ENCODE assay signal across 13 cellular contexts in genomic region chr3:183491109-183491922, GRCh38.
DNase-seq lines count a peak whose midpoint lies in the region; ATAC-seq and TF ChIP-seq lines count a peak whose summit lies in the region.
"Had no signal": no experiment of that assay in that cellular context is flagged by ENCODE, and none has a peak within 500 bp of the region (broad histone marks: within the 10 kb centered on the region; RNA-seq: fewer than 3 reads in every experiment).

No MANE protein-coding gene starts in this region.

- no peak overlapping the region for H3K4me3 ChIP-seq in CD4-positive, alpha-beta memory T cell (ENCODE audit: low read length in 2 of 2)
- H3K4me3 ChIP-seq in MM.1S (ENCODE audit: low read length): no peak overlapping the region
- no peak overlapping the region for H3K4me3 ChIP-seq in esophagus squamous epithelium
- no peak overlapping the region for H3K4me3 ChIP-seq in neuronal stem cell (ENCODE audit: low read length in 2 of 2)
- H3K4me3 ChIP-seq: SJSA1 had no signal

- no peak overlapping the region for H4K8ac ChIP-seq in neuronal stem cell (ENCODE audit: low read depth, low read length)

- no peak overlapping the region for H2BK5ac ChIP-seq in neuronal stem cell (ENCODE audit: low read length)

- no peak overlapping the region for H2BK120ac ChIP-seq in neuronal stem cell (ENCODE audit: low read depth, low read length)

- H4K20me1 ChIP-seq in MM.1S (ENCODE audit: insufficient read depth, low read length): no peaks in the 10 kb centered on the region

- CTCF ChIA-PET in CD4-positive, alpha-beta memory T cell (lab: Charles Lee; ENCODE audit: partially characterized antibody): interaction anchor here (0.6 to 1.8 kb wide), 2 partner anchors 13 to 103 kb away, joined by 3 to 4 read pairs; no protein-coding TSS in a partner anchor

- 79 to 88% methylated on average over 17 to 19 of the region's 23 CpGs for WGBS in esophagus squamous epithelium, 2 donors
- no CpG with 5 or more reads among the region's 23 CpGs for WGBS in neuronal stem cell (ENCODE audit: extremely low coverage in 2 of 2, insufficient read length in 2 of 2, insufficient replicate concordance in 1 of 2), 2 donors

- H3K9ac ChIP-seq in MM.1S (ENCODE audit: low read length) (no peak overlapping the region), neuronal stem cell (ENCODE audit: low read depth, low read length, poor library complexity) (no peak overlapping the region)

- H3K4me3 Mint-ChIP-seq in CD4-positive, alpha-beta memory T cell: no peak overlapping the region
- H3K4me3 Mint-ChIP-seq: activated CD4-positive, alpha-beta T cell treated with anti-CD3 and anti-CD28 coated beads, Interleukin-2, amount 10 ng/mL, durations not matched to agents 24 days and 14 days; naive B cell had no signal

- POLR2A ChIA-PET in CD4-positive, alpha-beta memory T cell (lab: Charles Lee; ENCODE audit: partially characterized antibody): no interaction called here

- H2AK5ac ChIP-seq in neuronal stem cell (ENCODE audit: low read depth, low read length): peak overlapping the region; percentile 22

- TF ChIP-seq POLR2A in esophagus squamous epithelium (IDR thresholded peaks at IDR 0.05): no peak

- H3F3A ChIP-seq in MM.1S (ENCODE audit: insufficient read depth, low read length): peaks cover 23% of the 10 kb centered on the region

- no peaks in the 10 kb centered on the region for H3K27me3 ChIP-seq in CD4-positive, alpha-beta memory T cell (ENCODE audit: insufficient read depth, low read length)
- H3K27me3 ChIP-seq in MM.1S (replicated peaks; ENCODE audit: insufficient read depth, low read length): no peaks in the 10 kb centered on the region
- peaks cover 0 to 2% (median 0%) of the 10 kb centered on the region in 4 donors for H3K27me3 ChIP-seq in esophagus squamous epithelium
- H3K27me3 ChIP-seq in neuronal stem cell (ENCODE audit: control insufficient read depth in 3 of 3, insufficient read depth in 3 of 3, low read depth in 1 of 3, low read length in 3 of 3): peaks cover 0 to 20% (median 0%) of the 10 kb centered on the region in 3 experiments
- H3K27me3 ChIP-seq: SJSA1 had no signal

- H2AFZ ChIP-seq in MM.1S (ENCODE audit: low read length) (no peak overlapping the region), neuronal stem cell (ENCODE audit: low read length) (no peak overlapping the region)

- TF ChIP-seq CTCF in MM.1S (IDR thresholded peaks at IDR 0.05; ENCODE audit: low read length) (no peak), esophagus squamous epithelium (IDR thresholded peaks at IDR 0.05) (no peak)

- peaks cover 0 to 2% (median under 1%) of the 10 kb centered on the region in 4 donors for H3K4me1 Mint-ChIP-seq in CD4-positive, alpha-beta memory T cell

- H3K79me2 ChIP-seq in MM.1S (ENCODE audit: low read length): peaks cover 18% of the 10 kb centered on the region

- peaks cover 32% of the 10 kb centered on the region for H3K36me3 ChIP-seq in CD4-positive, alpha-beta memory T cell (ENCODE audit: insufficient read depth, low read length)
- H3K36me3 ChIP-seq in MM.1S (replicated peaks; ENCODE audit: insufficient read depth, low read length) (peaks cover 18% of the 10 kb centered on the region; the same call in 1 of the 2 replicates), esophagus squamous epithelium (peaks cover 0 to 4% (median 0%) of the 10 kb centered on the region in 3 donors), neuronal stem cell (replicated peaks in 1 of 2; ENCODE audit: control insufficient read depth in 2 of 2, insufficient read depth in 2 of 2, low read length in 2 of 2) (no peaks in the 10 kb centered on the region)
- H3K36me3 ChIP-seq: SJSA1 had no signal

- no peak for DNase-seq in CD4-positive, alpha-beta memory T cell
- DNase-seq in MM.1S (no peak), esophagus squamous epithelium (lab: John Stamatoyannopoulos, UW) (no peak), neuronal stem cell (ENCODE audit: low spot score) (no peak), NAMALWA (ENCODE audit: low spot score) (no peak), LoVo (ENCODE audit: low spot score) (no peak)
- DNase-seq: erythroblast, Kasumi-1, naive B cell, T-helper 9 cell had no signal

- H3K4me1 ChIP-seq in CD4-positive, alpha-beta memory T cell (ENCODE audit: insufficient read depth, low read length): no peaks in the 10 kb centered on the region
- H3K4me1 ChIP-seq in MM.1S (ENCODE audit: low read length): peaks cover 34% of the 10 kb centered on the region
- H3K4me1 ChIP-seq in esophagus squamous epithelium: peaks cover 3 to 36% (median 10%) of the 10 kb centered on the region in 3 donors
- peaks cover 3 to 4% of the 10 kb centered on the region in 2 donors for H3K4me1 ChIP-seq in neuronal stem cell (ENCODE audit: control insufficient read depth in 2 of 2, insufficient read depth in 1 of 2, low read depth in 1 of 2, low read length in 2 of 2)
- H3K4me1 ChIP-seq: SJSA1 had no signal

- H3K4me2 ChIP-seq in MM.1S (ENCODE audit: low read depth, low read length) (no peak overlapping the region), neuronal stem cell (ENCODE audit: insufficient read depth, low read length, poor library complexity, severe bottlenecking) (no peak overlapping the region)

- no peaks in the 10 kb centered on the region for H3K9me3 Mint-ChIP-seq in CD4-positive, alpha-beta memory T cell
- H3K9me3 Mint-ChIP-seq: activated CD4-positive, alpha-beta T cell treated with anti-CD3 and anti-CD28 coated beads, Interleukin-2, amount 10 ng/mL, durations not matched to agents 24 days and 14 days; naive B cell had no signal

- H4K91ac ChIP-seq in neuronal stem cell (ENCODE audit: low read depth, low read length, poor library complexity): no peak overlapping the region

- H3K23ac ChIP-seq in neuronal stem cell (ENCODE audit: low read depth, low read length, poor library complexity): no peak overlapping the region

- H3K27me3 Mint-ChIP-seq in CD4-positive, alpha-beta memory T cell: no peaks in the 10 kb centered on the region
- H3K27me3 Mint-ChIP-seq: activated CD4-positive, alpha-beta T cell treated with anti-CD3 and anti-CD28 coated beads, Interleukin-2, amount 10 ng/mL, durations not matched to agents 24 days and 14 days; naive B cell had no signal

- H3K27ac ChIP-seq in CD4-positive, alpha-beta memory T cell (ENCODE audit: low read depth, low read length): no peak overlapping the region
- H3K27ac ChIP-seq in MM.1S (ENCODE audit: low read length) (peak overlapping the region; percentile 17; the same call in 1 of the 2 replicates), esophagus squamous epithelium (peak overlapping the region in 3 of 4 donors; percentile 43 to 82 (median 77)), neuronal stem cell (replicated peaks; ENCODE audit: low read length) (no peak overlapping the region)
- H3K27ac ChIP-seq: SJSA1 had no signal

- H3K9me2 ChIP-seq in MM.1S (replicated peaks; ENCODE audit: insufficient read depth, low read length): no peaks in the 10 kb centered on the region

- intact Hi-C loops in CD4-positive, alpha-beta memory T cell (cut with micrococcal nuclease): no loop called here
- intact Hi-C loops in esophagus squamous epithelium (cut with DNase I): no loop called here

- peak overlapping the region; percentile 45 for H2BK15ac ChIP-seq in neuronal stem cell (ENCODE audit: low read length)

- no peak for ATAC-seq in HG03439 (IDR thresholded peaks at IDR 0.05; ENCODE audit: unreplicated experiment)

- H3K14ac ChIP-seq in neuronal stem cell (ENCODE audit: low read length): peak overlapping the region; percentile 72

- no peak overlapping the region for H2BK12ac ChIP-seq in neuronal stem cell (ENCODE audit: low read length)

- no peak overlapping the region for H3K4ac ChIP-seq in neuronal stem cell (ENCODE audit: low read length)

- no peaks in the 10 kb centered on the region for H3K79me1 ChIP-seq in neuronal stem cell (ENCODE audit: low read depth, low read length)

- H3K18ac ChIP-seq in neuronal stem cell (ENCODE audit: low read length): peak overlapping the region; percentile 28

- H3K27ac Mint-ChIP-seq in CD4-positive, alpha-beta memory T cell: peak overlapping the region in 5 of 7 donors; percentile 21 to 44 (median 29)

- H3K36me3 Mint-ChIP-seq in CD4-positive, alpha-beta memory T cell: peaks cover 48 to 54% of the 10 kb centered on the region in 2 donors

- no peaks in the 10 kb centered on the region for H3K9me3 ChIP-seq in CD4-positive, alpha-beta memory T cell (ENCODE audit: control insufficient read depth in 1 of 2, low read length in 2 of 2)
- H3K9me3 ChIP-seq in MM.1S (replicated peaks; ENCODE audit: insufficient read depth, low read length): no peaks in the 10 kb centered on the region
- H3K9me3 ChIP-seq in esophagus squamous epithelium: no peaks in the 10 kb centered on the region
- no peaks in the 10 kb centered on the region for H3K9me3 ChIP-seq in neuronal stem cell (replicated peaks in 1 of 2; ENCODE audit: control insufficient read depth in 2 of 2, insufficient read depth in 1 of 2, low read depth in 1 of 2, low read length in 2 of 2)
- H3K9me3 ChIP-seq: SJSA1 had no signal

Comparison
In these comparisons a context has a peak if more than half of its experiments do, and no peak if none do; other contexts are left out.
1. H3K27ac ChIP-seq: peak in MM.1S (single experiment) and esophagus squamous epithelium (3 of 4); none in CD4-positive, alpha-beta memory T cell (single experiment) and neuronal stem cell (single experiment).